14 cellular contexts compared by ENCODE assay signal in the genomic region with DNA sequence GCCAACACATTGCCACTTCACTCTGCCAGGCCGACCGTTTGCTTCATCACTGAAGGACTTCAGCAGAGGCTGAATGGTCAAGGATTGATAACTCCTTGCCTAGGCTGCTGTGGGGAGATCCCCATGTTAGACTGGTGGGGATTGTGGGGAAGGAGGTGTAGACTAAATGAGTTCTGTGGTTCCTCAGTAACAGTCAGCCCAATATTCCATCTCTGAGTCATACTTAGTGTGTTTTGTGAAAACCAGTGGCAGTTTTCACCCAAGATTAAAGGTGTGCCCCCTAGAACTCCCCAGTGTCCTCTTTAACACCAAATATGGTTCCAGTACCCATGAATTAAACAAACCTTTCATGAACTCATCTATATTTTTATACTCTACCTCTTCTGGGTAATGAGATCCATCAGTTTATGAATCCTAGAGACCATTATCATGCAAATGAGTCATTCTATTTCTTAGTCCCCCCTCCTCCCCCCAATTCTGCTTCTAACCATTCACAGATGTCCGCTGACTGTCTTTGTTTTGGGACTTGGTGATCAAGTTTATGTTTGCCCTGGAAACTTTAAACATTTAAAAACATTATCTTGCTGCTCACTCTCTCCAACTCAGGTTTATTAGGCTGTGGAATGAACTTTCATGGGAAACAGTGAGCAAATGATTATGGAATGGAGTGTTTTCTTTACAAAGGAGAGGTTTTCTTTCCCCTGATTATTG.
A peak's percentile ranks its signal among the peaks of the same experiment; 100 is the strongest.
DNase-seq lines count a peak whose midpoint lies in the region; ATAC-seq and TF ChIP-seq lines count a peak whose summit lies in the region.
"Had no signal": no experiment of that assay in that cellular context is flagged by ENCODE, and none has a peak within 500 bp of the region (broad histone marks: within the 10 kb centered on the region; RNA-seq: fewer than 3 reads in every experiment).

No MANE protein-coding gene starts in this region.

- H3K27ac Mint-ChIP-seq in HFFc6, result peak overlapping the region; percentile 73
- no peak overlapping the region for H3K27ac Mint-ChIP-seq in stimulated activated naive B cell treated with anti-CD40 and anti-IgM and Interleukin-4, amounts not matched to agents 10 μg/mL and 1 μg/mL and 100 μg/mL, for 72 hours
- H3K27ac Mint-ChIP-seq: activated naive CD8-positive, alpha-beta T cell treated with anti-CD3 and anti-CD28 coated beads, Interleukin-2, amount 10 ng/mL, durations not matched to agents 7 days and 5 days; T-helper 17 cell had no signal

- H3K36me3 Mint-ChIP-seq in HFFc6 (ENCODE audit: low read depth), result peaks cover 9% of the 10 kb centered on the region
- peaks cover 6 to 14% of the 10 kb centered on the region in 2 donors for H3K36me3 Mint-ChIP-seq in stimulated activated naive B cell treated with anti-CD40 and anti-IgM and Interleukin-4, amounts not matched to agents 10 μg/mL and 1 μg/mL and 100 μg/mL, for 72 hours
- H3K36me3 Mint-ChIP-seq: activated naive CD8-positive, alpha-beta T cell treated with anti-CD3 and anti-CD28 coated beads, Interleukin-2, amount 10 ng/mL, durations not matched to agents 7 days and 5 days had no signal

- H3K4me3 Mint-ChIP-seq in HFFc6, result peak overlapping the region; percentile 1; the same call in 1 of the 2 replicates
- H3K4me3 Mint-ChIP-seq in stimulated activated naive B cell treated with anti-CD40 and anti-IgM and Interleukin-4, amounts not matched to agents 10 μg/mL and 1 μg/mL and 100 μg/mL, for 72 hours, result no peak overlapping the region
- H3K4me3 Mint-ChIP-seq: activated naive CD8-positive, alpha-beta T cell treated with anti-CD3 and anti-CD28 coated beads, Interleukin-2, amount 10 ng/mL, durations not matched to agents 7 days and 5 days; T-helper 17 cell had no signal

- no peak for TF ChIP-seq CTCF in HFFc6 (IDR thresholded peaks at IDR 0.05)
- TF ChIP-seq CTCF in GM10266 (IDR thresholded peaks at IDR 0.05; ENCODE audit: control insufficient read depth, insufficient read depth, low read depth, missing control alignments), result no peak

- peak; percentile 76 to 82 for ATAC-seq in stimulated activated naive B cell treated with anti-CD40 and anti-IgM and Interleukin-4, amounts not matched to agents 10 μg/mL and 1 μg/mL and 100 μg/mL, for 72 hours (replicated peaks)
- ATAC-seq in HG03378 (IDR thresholded peaks at IDR 0.05; ENCODE audit: unreplicated experiment) (no peak), GM21529 (IDR thresholded peaks at IDR 0.05; ENCODE audit: unreplicated experiment) (no peak)
- ATAC-seq: T-helper 17 cell had no signal

- peaks cover 24% of the 10 kb centered on the region; the same call in 1 of the 2 replicates for H3K4me1 Mint-ChIP-seq in HFFc6 (ENCODE audit: low read depth)
- H3K4me1 Mint-ChIP-seq in stimulated activated naive B cell treated with anti-CD40 and anti-IgM and Interleukin-4, amounts not matched to agents 10 μg/mL and 1 μg/mL and 100 μg/mL, for 72 hours, result peaks cover 18 to 37% of the 10 kb centered on the region in 2 donors
- H3K4me1 Mint-ChIP-seq: activated naive CD8-positive, alpha-beta T cell treated with anti-CD3 and anti-CD28 coated beads, Interleukin-2, amount 10 ng/mL, durations not matched to agents 7 days and 5 days; T-helper 17 cell had no signal

- peak; percentile 87 for DNase-seq in GM04504 (ENCODE audit: low read depth)
- peak; percentile 89 for DNase-seq in HFFc6
- peak; percentile 70 for DNase-seq in dedifferentiated amniotic fluid mesenchymal stem cell (ENCODE audit: extremely low spot score)
- peak; percentile 20 for DNase-seq in stimulated activated naive B cell treated with anti-CD40 and anti-IgM and Interleukin-4, amounts not matched to agents 10 μg/mL and 1 μg/mL and 100 μg/mL, for 72 hours
- DNase-seq in GM10266 (ENCODE audit: extremely low spot score), result no peak
- DNase-seq: activated CD4-positive, alpha-beta T cell treated with anti-CD3 and anti-CD28 coated beads for 1 hour; activated naive CD8-positive, alpha-beta T cell treated with anti-CD3 and anti-CD28 coated beads, Interleukin-2, amount 10 ng/mL, durations not matched to agents 7 days and 5 days; left ventricle myocardium inferior; MM.1S; NCI-H1930; NCI-H748 treated with DMSO at 0.1 percent for 48 hours; T-helper 17 cell had no signal

- H3K27me3 Mint-ChIP-seq in HFFc6 (ENCODE audit: insufficient read depth), result no peaks in the 10 kb centered on the region; the same call in 1 of the 2 replicates
- H3K27me3 Mint-ChIP-seq in stimulated activated naive B cell treated with anti-CD40 and anti-IgM and Interleukin-4, amounts not matched to agents 10 μg/mL and 1 μg/mL and 100 μg/mL, for 72 hours, result peaks cover 12% of the 10 kb centered on the region in 2 donors
- H3K27me3 Mint-ChIP-seq: T-helper 17 cell had no signal

- peaks cover 11% of the 10 kb centered on the region for H3K9me3 Mint-ChIP-seq in HFFc6
- H3K9me3 Mint-ChIP-seq in stimulated activated naive B cell treated with anti-CD40 and anti-IgM and Interleukin-4, amounts not matched to agents 10 μg/mL and 1 μg/mL and 100 μg/mL, for 72 hours, result peaks cover 13 to 16% of the 10 kb centered on the region in 2 donors
- H3K9me3 Mint-ChIP-seq: activated naive CD8-positive, alpha-beta T cell treated with anti-CD3 and anti-CD28 coated beads, Interleukin-2, amount 10 ng/mL, durations not matched to agents 7 days and 5 days had no signal

Comparison
In these comparisons a context has a peak if more than half of its experiments do, and no peak if none do; other contexts are left out.
1. ATAC-seq: peak in stimulated activated naive B cell treated with anti-CD40 and anti-IgM and Interleukin-4, amounts not matched to agents 10 μg/mL and 1 μg/mL and 100 μg/mL, for 72 hours (2 of 2); none in HG03378 (single experiment) and GM21529 (single experiment).